Comparison of ENCODE assay signal across 18 cellular contexts in genomic region chr1:151970128-151970527, GRCh38. TPM values are rescaled to one million over a fixed set of nuclear protein-coding genes. Genes with fewer than 3 reads are reported as not detected.
A peak's percentile ranks its signal among the peaks of the same experiment; 100 is the strongest.
DNase-seq lines count a peak whose midpoint lies in the region; ATAC-seq, FAIRE-seq and TF ChIP-seq lines count a peak whose summit lies in the region.
"Had no signal": no experiment of that assay in that cellular context is flagged by ENCODE, and none has a peak within 500 bp of the region (broad histone marks: within the 10 kb centered on the region; RNA-seq: fewer than 3 reads in every experiment).

No MANE protein-coding gene starts in this region.

- H4K91ac ChIP-seq in H1 (replicated peaks; ENCODE audit: insufficient read length, low read length), result no peak overlapping the region

- H3K18ac ChIP-seq in H1 (ENCODE audit: extremely low read depth, low read length), result no peak overlapping the region

- no peak overlapping the region for H3K4me3 ChIP-seq in A549
- H3K4me3 ChIP-seq in PC-9, result no peak overlapping the region
- H3K4me3 ChIP-seq in H1 (ENCODE audit: extremely low read depth in 1 of 4, insufficient read depth in 2 of 4, low read depth in 3 of 4, low read length in 4 of 4), result no peak overlapping the region
- H3K4me3 ChIP-seq: HAP-1, Peyer's patch had no signal

- H3K4me1 ChIP-seq in A549 (peaks cover 69% of the 10 kb centered on the region), PC-9 (replicated peaks; ENCODE audit: insufficient read depth) (peaks cover 65% of the 10 kb centered on the region), H1 (replicated peaks in 1 of 4; ENCODE audit: control insufficient read depth in 3 of 4, insufficient read depth in 4 of 4, low read length in 3 of 4) (peaks cover 0 to 11% (median 3%) of the 10 kb centered on the region in 4 experiments; a peak in 5 of 7 replicates)

- H3K27ac ChIP-seq in A549 (peak overlapping the region; percentile 89 to 94), PC-9 (no peak overlapping the region), H1 (ENCODE audit: low read depth, low read length) (no peak overlapping the region)
- H3K27ac ChIP-seq: Peyer's patch had no signal

- H3K4me1 Mint-ChIP-seq in nephron, result peaks cover 42% of the 10 kb centered on the region

- H3K9me3 Mint-ChIP-seq in nephron, result no peaks in the 10 kb centered on the region

- 0 out of 2 replicates have a peak, but pooled peaks cover 5% of the 10 kb centered on the region for H3K79me2 ChIP-seq in PC-9 (ENCODE audit: low read depth)
- no peaks in the 10 kb centered on the region for H3K79me2 ChIP-seq in H1 (ENCODE audit: control insufficient read depth in 1 of 2, insufficient read depth in 2 of 2, low read length in 2 of 2)

- H2BK5ac ChIP-seq in H1 (ENCODE audit: low read depth, low read length), result no peak overlapping the region

- TF ChIP-seq RAD21 in A549 (conservative IDR thresholded peaks at IDR 0.05 in 1 of 2, IDR thresholded peaks at IDR 0.05 in 1 of 2), result no peak
- TF ChIP-seq RAD21 in H1 (IDR thresholded peaks at IDR 0.05 in 1 of 2, conservative IDR thresholded peaks at IDR 0.05 in 1 of 2; ENCODE audit: low read depth in 2 of 2, low read length in 2 of 2), result no peak

- peak overlapping the region; percentile 36 to 66 (median 45) for H3K27ac Mint-ChIP-seq in nephron

- H3K27me3 ChIP-seq in PC-9 (ENCODE audit: insufficient read depth, low read depth) (no peaks in the 10 kb centered on the region), H1 (replicated peaks in 1 of 4; ENCODE audit: control insufficient read depth in 3 of 4, extremely low read depth in 1 of 4, insufficient read depth in 3 of 4, low read length in 3 of 4) (no peaks in the 10 kb centered on the region)
- H3K27me3 ChIP-seq: Peyer's patch had no signal

- CTCF ChIA-PET in A549 (lab: Yijun Ruan, JAX) (interaction anchor here (0.8 to 36.8 kb wide), 7 partner anchors 20 to 64 kb away, joined by 3 to 1410 read pairs (median 25); partner anchors contain the start of gene S100A10), PC-9 (lab: Charles Lee) (interaction anchor here (0.6 to 1.4 kb wide), 5 partner anchors 29 to 400 kb away, joined by 3 to 12 read pairs (median 4); no protein-coding TSS in a partner anchor), H1 (lab: Charles Lee; ENCODE audit: partially characterized antibody) (interaction anchor here (0.9 to 15.6 kb wide), 7 partner anchors 20 to 82 kb away, joined by 4 to 553 read pairs (median 23); partner anchors contain the start of genes S100A10 and S100A11)

- BruUV-seq in PC-9 (replicated peaks; lab: Mats Ljungman, UMichigan), result no TSS peak

- H3K36me3 Mint-ChIP-seq in nephron (ENCODE audit: low read depth), result no peaks in the 10 kb centered on the region

- TF ChIP-seq POLR2A in A549 (IDR thresholded peaks at IDR 0.05; ENCODE audit: low read length) (no peak), H1 (IDR thresholded peaks at IDR 0.05; ENCODE audit: control extremely low read depth in 1 of 2, low read depth in 2 of 2, low read length in 2 of 2) (no peak)

- POLR2A ChIA-PET in A549 (lab: Yijun Ruan, JAX), result interaction anchor here (0.8 to 4.1 kb wide), 4 partner anchors 19 to 78 kb away, joined by 3 to 23 read pairs (median 14); no protein-coding TSS in a partner anchor
- POLR2A ChIA-PET in PC-9 (lab: Charles Lee; ENCODE audit: unreplicated experiment), result interaction anchor here (0.6 to 1.4 kb wide), 7 partner anchors 13 to 689 kb away, joined by 3 to 15 read pairs (median 8); no protein-coding TSS in a partner anchor
- POLR2A ChIA-PET in H1 (lab: Charles Lee; ENCODE audit: partially characterized antibody), result interaction anchor here (1.1 to 1.4 kb wide), 2 partner anchors 22 to 30 kb away, joined by 3 to 7 read pairs; no protein-coding TSS in a partner anchor

- no peak overlapping the region for H3K56ac ChIP-seq in H1 (replicated peaks; ENCODE audit: insufficient read length, low read depth, low read length)

- H3K9me2 ChIP-seq in PC-9 (ENCODE audit: insufficient read depth), result no peaks in the 10 kb centered on the region

- peak overlapping the region; percentile 61; the same call in 1 of the 2 replicates for H2BK15ac ChIP-seq in H1 (ENCODE audit: low read length)

- no peak for DNase-seq in A549 (ENCODE audit: low read depth in 1 of 2, low spot score in 1 of 2)
- DNase-seq in PC-9, result no peak
- DNase-seq in H1 (ENCODE audit: low read depth in 1 of 2, low spot score in 2 of 2), result no peak
- no peak for DNase-seq in NCI-H2029 treated with DMSO at 0.1 percent for 48 hours (lab: John Stamatoyannopoulos, UW)
- DNase-seq: C1 segment of cervical spinal cord, DND-41, IMR-90, NCI-H1417 treated with DMSO at 0.1 percent for 48 hours, NCI-H187 treated with DMSO at 0.1 percent for 48 hours, NCI-H526, Peyer's patch, Right ventricle myocardium superior had no signal

- intact Hi-C loops in PC-9 (cut with micrococcal nuclease; ENCODE audit: unreplicated experiment), result no loop called here

- no peaks in the 10 kb centered on the region; the same call in 1 of the 2 replicates for H3K23me2 ChIP-seq in H1 (ENCODE audit: low read depth, low read length)

- ATAC-seq in A549 (no peak), HG03175 (IDR thresholded peaks at IDR 0.05; ENCODE audit: unreplicated experiment) (no peak), GM21447 (IDR thresholded peaks at IDR 0.05; ENCODE audit: unreplicated experiment) (no peak)

- no peak overlapping the region for H4K5ac ChIP-seq in H1 (ENCODE audit: insufficient read length, low read depth, low read length)

- H4K20me1 ChIP-seq in PC-9 (ENCODE audit: insufficient read depth), result no peaks in the 10 kb centered on the region
- H4K20me1 ChIP-seq in H1 (replicated peaks in 1 of 2; ENCODE audit: control insufficient read depth in 1 of 2, insufficient read depth in 2 of 2, low read length in 2 of 2), result no peaks in the 10 kb centered on the region

- no peak overlapping the region for H2BK120ac ChIP-seq in H1 (replicated peaks; ENCODE audit: low read depth, low read length)

- TF ChIP-seq EP300 in A549 (IDR thresholded peaks at IDR 0.05), result no peak
- no peak for TF ChIP-seq EP300 in H1 (IDR thresholded peaks at IDR 0.05; ENCODE audit: borderline replicate concordance in 1 of 2, low read depth in 2 of 2, low read length in 2 of 2)

- H3K9ac ChIP-seq in H1 (replicated peaks in 1 of 4; ENCODE audit: extremely low read depth in 1 of 4, low read depth in 3 of 4, low read length in 3 of 4), result no peak overlapping the region

- no peak overlapping the region for H2BK20ac ChIP-seq in H1 (ENCODE audit: low read length)

- no peak overlapping the region for H2BK12ac ChIP-seq in H1 (ENCODE audit: low read depth, low read length)

- WGBS in A549 (ENCODE audit: missing lambda C conversion rate), result 51% methylated on average over 5 of the region's 5 CpGs
- 90% methylated on average over 5 of the region's 5 CpGs; no CpG with 5 or more reads in 1 of the 2 experiments for WGBS in H1 (ENCODE audit: extremely low coverage in 1 of 2, insufficient coverage in 1 of 2, insufficient read length in 1 of 2, insufficient replicate concordance in 2 of 2, low coverage in 1 of 2, low lambda C conversion rate in 2 of 2, missing lambda C conversion rate in 1 of 2), 2 experiments

- TF ChIP-seq CTCF in A549 (IDR thresholded peaks at IDR 0.05) (no peak), PC-9 (conservative IDR thresholded peaks at IDR 0.05) (no peak), H1 (IDR thresholded peaks at IDR 0.05; ENCODE audit: control extremely low read depth in 1 of 3, insufficient read depth in 1 of 3, low read depth in 1 of 3, low read length in 3 of 3) (no peak), nephron (IDR thresholded peaks at IDR 0.05; ENCODE audit: unreplicated experiment in 3 of 3) (no peak)

- H3K4ac ChIP-seq in H1 (replicated peaks; ENCODE audit: insufficient read length, low read depth, low read length), result no peak overlapping the region

- H3K27me3 Mint-ChIP-seq in nephron (ENCODE audit: low read depth), result peaks cover 41% of the 10 kb centered on the region

- no peak overlapping the region for H4K8ac ChIP-seq in H1 (ENCODE audit: extremely low read depth, insufficient read depth, low read length)

- peaks cover 29% of the 10 kb centered on the region for H3F3A ChIP-seq in PC-9 (ENCODE audit: insufficient read depth, low read depth)

- no peak overlapping the region for H3K23ac ChIP-seq in H1 (ENCODE audit: insufficient read length)

- H3K4me3 Mint-ChIP-seq in nephron, result no peak overlapping the region

- H3K36me3 ChIP-seq in PC-9 (ENCODE audit: low read depth) (no peaks in the 10 kb centered on the region), H1 (ENCODE audit: control insufficient read depth in 2 of 4, insufficient read depth in 4 of 4, low read length in 3 of 4) (no peaks in the 10 kb centered on the region)
- H3K36me3 ChIP-seq: HAP-1, Peyer's patch had no signal

- FAIRE-seq in A549 (lab: Jason Lieb, UNC) (no peak), H1 (lab: Jason Lieb, UNC) (no peak)
- FAIRE-seq: HTR-8/SVneo had no signal

- H2AK5ac ChIP-seq in H1 (ENCODE audit: low read depth, low read length), result no peak overlapping the region

- H3K9me3 ChIP-seq in A549 (no peaks in the 10 kb centered on the region), PC-9 (ENCODE audit: insufficient read depth, low read depth) (no peaks in the 10 kb centered on the region), H1 (ENCODE audit: insufficient read depth in 2 of 2, low read depth in 1 of 2, low read length in 1 of 2) (no peaks in the 10 kb centered on the region)
- H3K9me3 ChIP-seq: HAP-1, Peyer's patch had no signal

- no peak overlapping the region for H3K14ac ChIP-seq in H1 (ENCODE audit: insufficient read length)

- no peaks in the 10 kb centered on the region for H3K79me1 ChIP-seq in H1 (ENCODE audit: low read depth, low read length)

- H3K4me2 ChIP-seq in A549, result peak overlapping the region; percentile 66
- H3K4me2 ChIP-seq in PC-9, result peak overlapping the region; percentile 18; the same call in 1 of the 2 replicates
- H3K4me2 ChIP-seq in H1 (ENCODE audit: insufficient read depth in 1 of 2, low read depth in 2 of 2, low read length in 2 of 2), result no peak overlapping the region

- H2AFZ ChIP-seq in PC-9, result no peak overlapping the region
- no peak overlapping the region for H2AFZ ChIP-seq in H1 (ENCODE audit: low read length)

RNA-seq across cellular contexts. Expression of gene S100A10, which starts 23.5 kb away (rescaled TPM):
- 505 and 515 TPM in 2 replicates for polyA plus RNA-seq in A549 (2011; rRNA removed)
- 323 and 344 TPM in 2 replicates for polyA plus RNA-seq in A549 (2012; cell fraction: cytosol; rRNA removed)
- 72.0 and 86.0 TPM in 2 replicates for polyA plus RNA-seq in A549 (2012; cell fraction: nucleus; rRNA removed)
- polyA plus RNA-seq in A549 (2017; fragmentation: RNase III; extraction: RNeasy Plus Mini Kit Qiagen cat#74134 plus additional on column Dnase treatment), result 2,059 to 2,476 TPM (median 2,077 TPM) in 3 replicates
- 228 and 259 TPM in 2 replicates for polyA minus RNA-seq in A549 (2011; rRNA and poly(A)+ RNA removed)
- 966 and 1,436 TPM in 2 replicates for total RNA-seq in PC-9 (2021)
- total RNA-seq in H1 (2021; fragmentation: NEBNext Ultra II Directional; extraction: Animal tissue kit (Norgen Biotek cat#: 25700)), result 231 and 233 TPM in 2 replicates
- 13.7 and 23.9 TPM in 2 replicates for polyA plus RNA-seq in H1 (2011; rRNA removed)
- polyA plus RNA-seq in H1 (2011; cell fraction: cytosol; rRNA removed), result 21.2 TPM
- polyA plus RNA-seq in H1 (2011; cell fraction: nucleus; rRNA removed), result 9.6 TPM
- 142 to 324 TPM (median 157 TPM) in 4 replicates for polyA plus RNA-seq in H1 (2012, experiment 1 of 2)
- 244 TPM for polyA plus RNA-seq in H1 (2012, experiment 2 of 2)
- polyA plus RNA-seq in H1 (2013, experiment 1 of 2), result 363 TPM
- polyA plus RNA-seq in H1 (2013, experiment 2 of 2), result 400 TPM
- 13.7 and 20.1 TPM in 2 replicates for polyA minus RNA-seq in H1 (2011; rRNA and poly(A)+ RNA removed)
- polyA minus RNA-seq in H1 (2011; cell fraction: cytosol; rRNA and poly(A)+ RNA removed), result 51.0 TPM
- polyA minus RNA-seq in H1 (2011; cell fraction: nucleus; rRNA and poly(A)+ RNA removed), result 12.2 TPM
- total RNA-seq: G401 had no signal

Comparison
In these comparisons a context has a peak if more than half of its experiments do, and no peak if none do; other contexts are left out.
1. H3K27ac ChIP-seq: peak in A549 (2 of 2); none in PC-9 (single experiment) and H1 (single experiment).
2. H3K4me2 ChIP-seq: peak in A549 (single experiment) and PC-9 (single experiment); none in H1 (0 of 2).